Comparison of ENCODE assay signal across 9 cellular contexts in genomic region chr16:29702307-29702706, GRCh38. TPM values are rescaled to one million over a fixed set of nuclear protein-coding genes. Genes with fewer than 3 reads are reported as not detected.
A peak's percentile ranks its signal among the peaks of the same experiment; 100 is the strongest.
DNase-seq lines count a peak whose midpoint lies in the region; ATAC-seq and TF ChIP-seq lines count a peak whose summit lies in the region.
"Had no signal": no experiment of that assay in that cellular context is flagged by ENCODE, and none has a peak within 500 bp of the region (broad histone marks: within the 10 kb centered on the region; RNA-seq: fewer than 3 reads in every experiment).

No MANE protein-coding gene starts in this region.

- H3K27ac Mint-ChIP-seq in activated B cell treated with CpG ODN at 0.5 μM for 24 hours, result peak overlapping the region; percentile 90
- peak overlapping the region; percentile 99 for H3K27ac Mint-ChIP-seq in stimulated activated effector memory CD8-positive, alpha-beta T cell treated with anti-CD3 and anti-CD28 coated beads, Interleukin-12 subunit alpha, Interleukin-12 subunit beta, amount 100 ng/mL, for 72 hours

- H3K9me3 Mint-ChIP-seq in activated B cell treated with CpG ODN at 0.5 μM for 24 hours, result peaks cover 11% of the 10 kb centered on the region
- H3K9me3 Mint-ChIP-seq in stimulated activated effector memory CD8-positive, alpha-beta T cell treated with anti-CD3 and anti-CD28 coated beads, Interleukin-12 subunit alpha, Interleukin-12 subunit beta, amount 100 ng/mL, for 72 hours, result no peaks in the 10 kb centered on the region

- DNase-seq in activated T-cell treated with anti-CD3 and anti-CD28 coated beads for 24 hours (ENCODE audit: low read depth), result peak; percentile 1
- DNase-seq in activated T-cell treated with anti-CD3 and anti-CD28 coated beads for 4 hours, result no peak
- no peak for DNase-seq in activated B cell treated with CpG ODN at 0.5 μM for 24 hours
- no peak for DNase-seq in stimulated activated effector memory CD8-positive, alpha-beta T cell treated with anti-CD3 and anti-CD28 coated beads, Interleukin-12 subunit alpha, Interleukin-12 subunit beta, amount 100 ng/mL, for 72 hours (ENCODE audit: low spot score in 2 of 2)
- no peak for DNase-seq in GM19238 (ENCODE audit: insufficient read length, low spot score)
- DNase-seq in RPMI8226, result no peak
- DNase-seq in NCI-H2081 (lab: John Stamatoyannopoulos, UW), result no peak

- H3K27me3 Mint-ChIP-seq in activated B cell treated with CpG ODN at 0.5 μM for 24 hours, result no peaks in the 10 kb centered on the region

- intact Hi-C loops in activated B cell treated with CpG ODN at 0.5 μM for 24 hours (cut with micrococcal nuclease), result loop anchor here (1.0 kb wide), 1 partner anchor 8 kb away; no protein-coding TSS in a partner anchor

- no peak for TF ChIP-seq CTCF in activated B cell treated with CpG ODN at 0.5 μM for 24 hours (IDR thresholded peaks at IDR 0.05)

- ATAC-seq in HG02840 (IDR thresholded peaks at IDR 0.05; ENCODE audit: low FRiP score, unreplicated experiment), result peak; percentile 55
- peak; percentile 29 for ATAC-seq in activated B cell treated with CpG ODN at 0.5 μM for 24 hours (ENCODE audit: low read depth)
- ATAC-seq in stimulated activated effector memory CD8-positive, alpha-beta T cell treated with anti-CD3 and anti-CD28 coated beads, Interleukin-12 subunit alpha, Interleukin-12 subunit beta, amount 100 ng/mL, for 72 hours, result peak; percentile 69

- CTCF ChIA-PET in activated B cell treated with CpG ODN at 0.5 μM for 24 hours (lab: Charles Lee), result interaction anchor here (0.9 to 4.3 kb wide), 14 partner anchors 10 to 271 kb away, joined by 3 to 24 read pairs (median 4); partner anchors contain the start of genes C16orf54, KIF22, MAZ and PAGR1

- POLR2A ChIA-PET in activated B cell treated with CpG ODN at 0.5 μM for 24 hours (lab: Charles Lee), result interaction anchor here (0.6 to 3.1 kb wide), 10 partner anchors 20 to 113 kb away, joined by 3 to 29 read pairs (median 5); partner anchors contain the start of genes C16orf54, KIF22, MAZ and PAGR1

- peak overlapping the region; percentile 74 for H3K4me3 Mint-ChIP-seq in activated B cell treated with CpG ODN at 0.5 μM for 24 hours
- H3K4me3 Mint-ChIP-seq in stimulated activated effector memory CD8-positive, alpha-beta T cell treated with anti-CD3 and anti-CD28 coated beads, Interleukin-12 subunit alpha, Interleukin-12 subunit beta, amount 100 ng/mL, for 72 hours, result peak overlapping the region; percentile 76

- H3K36me3 Mint-ChIP-seq in activated B cell treated with CpG ODN at 0.5 μM for 24 hours (ENCODE audit: low read depth), result no peaks in the 10 kb centered on the region
- peaks cover 6% of the 10 kb centered on the region for H3K36me3 Mint-ChIP-seq in stimulated activated effector memory CD8-positive, alpha-beta T cell treated with anti-CD3 and anti-CD28 coated beads, Interleukin-12 subunit alpha, Interleukin-12 subunit beta, amount 100 ng/mL, for 72 hours

- H3K4me1 Mint-ChIP-seq in activated B cell treated with CpG ODN at 0.5 μM for 24 hours, result peaks cover 37% of the 10 kb centered on the region
- peaks cover 30% of the 10 kb centered on the region for H3K4me1 Mint-ChIP-seq in stimulated activated effector memory CD8-positive, alpha-beta T cell treated with anti-CD3 and anti-CD28 coated beads, Interleukin-12 subunit alpha, Interleukin-12 subunit beta, amount 100 ng/mL, for 72 hours

RNA-seq across cellular contexts. Expression of gene QPRT, which starts 23.3 kb away (rescaled TPM):
- 0.64 and 0.84 TPM in 2 replicates for total RNA-seq in activated B cell treated with CpG ODN at 0.5 μM for 24 hours

RNA-seq across cellular contexts. Expression of gene SPN, which starts 39.3 kb away (rescaled TPM):
- 2.4 and 2.7 TPM in 2 replicates for total RNA-seq in activated B cell treated with CpG ODN at 0.5 μM for 24 hours
- total RNA-seq: dermis microvascular lymphatic vessel endothelial cell had no signal

RNA-seq across cellular contexts. Expression of gene C16orf54, which starts 43.5 kb away (rescaled TPM):
- 20.4 and 22.5 TPM in 2 replicates for total RNA-seq in activated B cell treated with CpG ODN at 0.5 μM for 24 hours
- total RNA-seq: dermis microvascular lymphatic vessel endothelial cell had no signal
